Comparison of ENCODE assay signal across 8 cellular contexts in genomic region chr5:115626444-115626823, GRCh38. TPM values are rescaled to one million over a fixed set of nuclear protein-coding genes. Genes with fewer than 3 reads are reported as not detected.
A peak's percentile ranks its signal among the peaks of the same experiment; 100 is the strongest.
DNase-seq lines count a peak whose midpoint lies in the region; ATAC-seq, FAIRE-seq and TF ChIP-seq lines count a peak whose summit lies in the region.

No MANE protein-coding gene starts in this region.

- no peak overlapping the region for H3K4me3 Mint-ChIP-seq in CD14-positive monocyte
- peak overlapping the region; percentile 95 for H3K4me3 Mint-ChIP-seq in astrocyte (ENCODE audit: unreplicated experiment)

- H2AFZ ChIP-seq in astrocyte (ENCODE audit: low read depth, low read length) (peak overlapping the region; percentile 66), keratinocyte (ENCODE audit: control insufficient read depth, low read length) (peak overlapping the region; percentile 80)

- peak; percentile 24 for ATAC-seq in GM19463 (IDR thresholded peaks at IDR 0.05; ENCODE audit: unreplicated experiment)
- peak; percentile 26 for ATAC-seq in HG03460 (IDR thresholded peaks at IDR 0.05; ENCODE audit: unreplicated experiment)

- intact Hi-C loops in CD14-positive monocyte (cut with micrococcal nuclease), result loop anchor here (2.0 to 10.0 kb wide), 4 partner anchors 82 to 461 kb away; partner anchors contain the start of genes AP3S1 (in 2 of the 2), ATG12 (in 2 of the 2), COMMD10 (in 2 of the 2) and FEM1C (in 1 of the 2)

- H3K4me1 ChIP-seq in astrocyte (ENCODE audit: insufficient read depth, low read length), result peaks cover 11% of the 10 kb centered on the region
- peaks cover 9% of the 10 kb centered on the region for H3K4me1 ChIP-seq in keratinocyte (ENCODE audit: control insufficient read depth, extremely low read depth, insufficient read depth, low read length)

- no peak for FAIRE-seq in astrocyte (lab: Jason Lieb, UNC)
- no peak for FAIRE-seq in keratinocyte (lab: Jason Lieb, UNC)

- peaks cover 36% of the 10 kb centered on the region for H4K20me1 ChIP-seq in astrocyte (ENCODE audit: insufficient read depth, low read length)
- H4K20me1 ChIP-seq in keratinocyte (ENCODE audit: control insufficient read depth, extremely low read depth, insufficient read depth, low read length), result peaks cover 8% of the 10 kb centered on the region

- no peaks in the 10 kb centered on the region for H3K9me1 ChIP-seq in keratinocyte (ENCODE audit: control insufficient read depth, extremely low read depth, insufficient read depth, low read length)

- H3K27me3 Mint-ChIP-seq in CD14-positive monocyte (ENCODE audit: low read depth in 3 of 3), result no peaks in the 10 kb centered on the region
- H3K27me3 Mint-ChIP-seq in astrocyte (ENCODE audit: low read depth, unreplicated experiment), result no peaks in the 10 kb centered on the region

- H3K27ac ChIP-seq in astrocyte (ENCODE audit: low read depth, low read length), result peak overlapping the region; percentile 78
- peak overlapping the region; percentile 65 for H3K27ac ChIP-seq in keratinocyte (ENCODE audit: control insufficient read depth, insufficient read depth, low read length)
- peak overlapping the region; percentile 30 for H3K27ac ChIP-seq in temporal lobe (ENCODE audit: low read depth, low read length)

- H3K9me3 ChIP-seq in astrocyte (ENCODE audit: insufficient read depth, low read depth, low read length) (no peaks in the 10 kb centered on the region), keratinocyte (ENCODE audit: control insufficient read depth, low read depth, low read length) (no peaks in the 10 kb centered on the region)

- H3K9ac ChIP-seq in astrocyte (ENCODE audit: low read length) (peak overlapping the region; percentile 99), keratinocyte (ENCODE audit: control insufficient read depth, extremely low read depth, insufficient read depth, low read length) (peak overlapping the region; percentile 95)

- dilution Hi-C loops in keratinocyte (cut with MboI; ENCODE audit: extremely low pct_ligation_motif_present, low sequenced_read_pairs), result no loop called here

- H3K9me3 Mint-ChIP-seq in CD14-positive monocyte, result no peaks in the 10 kb centered on the region
- no peaks in the 10 kb centered on the region for H3K9me3 Mint-ChIP-seq in astrocyte (ENCODE audit: unreplicated experiment)

- no peaks in the 10 kb centered on the region for H3K27me3 ChIP-seq in astrocyte (ENCODE audit: insufficient read depth, low read length)
- H3K27me3 ChIP-seq in keratinocyte (ENCODE audit: control insufficient read depth, extremely low read depth, insufficient read depth, low read length), result no peaks in the 10 kb centered on the region

- H3K4me1 Mint-ChIP-seq in CD14-positive monocyte (peaks cover 19% of the 10 kb centered on the region), astrocyte (ENCODE audit: low read depth, unreplicated experiment) (peaks cover 13% of the 10 kb centered on the region)

- H3K79me2 ChIP-seq in astrocyte (ENCODE audit: insufficient read depth, low read length), result peaks cover 49% of the 10 kb centered on the region
- H3K79me2 ChIP-seq in keratinocyte (ENCODE audit: control insufficient read depth, insufficient read depth, low read length), result peaks cover 45% of the 10 kb centered on the region

- H3K36me3 ChIP-seq in astrocyte (ENCODE audit: insufficient read depth, low read length) (no peaks in the 10 kb centered on the region), keratinocyte (ENCODE audit: control insufficient read depth in 2 of 2, extremely low read depth in 1 of 2, insufficient read depth in 2 of 2, low read length in 2 of 2) (peaks cover 0 to 1% of the 10 kb centered on the region in 2 experiments)

- H3K27ac Mint-ChIP-seq in CD14-positive monocyte (peak overlapping the region in 6 of 7 donors; percentile 93 to 99 (median 98)), astrocyte (ENCODE audit: unreplicated experiment) (peak overlapping the region; percentile 99)

- peaks cover 5 to 11% of the 10 kb centered on the region in 2 donors for H3K36me3 Mint-ChIP-seq in CD14-positive monocyte
- H3K36me3 Mint-ChIP-seq in astrocyte (ENCODE audit: low read depth, unreplicated experiment), result no peaks in the 10 kb centered on the region

- DNase-seq in CD14-positive monocyte (ENCODE audit: low spot score), result no peak
- DNase-seq in astrocyte (ENCODE audit: low read depth), result peak; percentile 52
- DNase-seq in keratinocyte (ENCODE audit: low read depth, low spot score), result no peak
- no peak for DNase-seq in NCI-H2107 (lab: John Stamatoyannopoulos, UW)
- no peak for DNase-seq in NCI-H2171 treated with DMSO at 0.1 percent for 48 hours (lab: John Stamatoyannopoulos, UW)

- peak overlapping the region; percentile 98 for H3K4me2 ChIP-seq in astrocyte (ENCODE audit: low read length)
- peak overlapping the region; percentile 80 for H3K4me2 ChIP-seq in keratinocyte (ENCODE audit: control insufficient read depth, extremely low read depth, insufficient read depth, low read depth, low read length)

- no peak for TF ChIP-seq CTCF in CD14-positive monocyte (IDR thresholded peaks at IDR 0.05)
- no peak for TF ChIP-seq CTCF in astrocyte (IDR thresholded peaks at IDR 0.05; ENCODE audit: insufficient read depth, low read depth, low read length)
- no peak for TF ChIP-seq CTCF in keratinocyte (optimal IDR thresholded peaks at IDR 0.05 in 1 of 3, IDR thresholded peaks at IDR 0.05 in 1 of 3, conservative IDR thresholded peaks at IDR 0.05 in 1 of 3; ENCODE audit: extremely low read depth in 1 of 3, insufficient read depth in 2 of 3, low read length in 3 of 3)

- peak overlapping the region; percentile 96 for H3K4me3 ChIP-seq in astrocyte (ENCODE audit: insufficient read depth, low read depth, low read length)
- H3K4me3 ChIP-seq in keratinocyte (ENCODE audit: control insufficient read depth in 2 of 3, extremely low read depth in 1 of 3, insufficient read depth in 2 of 3, low read depth in 1 of 3, low read length in 3 of 3), result peak overlapping the region; percentile 72 to 95 (median 74)

RNA-seq across cellular contexts. Expression of gene TMED7, which starts 0.6 kb away (rescaled TPM):
- 10 to 100 TPM; 65.1 to 70.1 TPM for polyA plus RNA-seq in CD14-positive monocyte
- total RNA-seq in astrocyte, result 163 and 173 TPM in 2 replicates
- 38.2 to 77.9 TPM (median 58.8 TPM) in 3 replicates for polyA plus RNA-seq in keratinocyte
- polyA plus RNA-seq in keratinocyte (2011; ENCODE audit: low read depth), result 7.3 TPM
- polyA plus RNA-seq in keratinocyte (2011; cell fraction: cytosol; rRNA removed), result 33.0 and 45.2 TPM in 2 replicates
- polyA plus RNA-seq in keratinocyte (2011; cell fraction: nucleus; rRNA removed), result 55.0 and 55.1 TPM in 2 replicates
- 16.3 and 54.2 TPM in 2 replicates for polyA plus RNA-seq in keratinocyte (2012; ENCODE audit: low replicate concordance)
- polyA minus RNA-seq in keratinocyte, result 13.9 to 80.3 TPM (median 39.7 TPM) in 3 replicates
- 46.0 TPM for polyA minus RNA-seq in keratinocyte (2011; cell fraction: cytosol; rRNA and poly(A)+ RNA removed)
- polyA minus RNA-seq in keratinocyte (2011; cell fraction: nucleus; rRNA and poly(A)+ RNA removed), result 58.1 and 84.2 TPM in 2 replicates
- total RNA-seq in temporal lobe, result 72.3 TPM

RNA-seq across cellular contexts. Expression of gene TICAM2, which starts 24.2 kb away (rescaled TPM):
- polyA plus RNA-seq in CD14-positive monocyte (10 to 100 TPM; 14.6 to 25.1 TPM), keratinocyte (0.06 TPM in 1 of 3 replicates, not detected in the others)
- total RNA-seq in astrocyte (6.7 and 6.8 TPM in 2 replicates), temporal lobe (0.49 TPM)
- polyA plus RNA-seq in keratinocyte (2011; ENCODE audit: low read depth), result not detected
- not detected in 2 replicates for polyA plus RNA-seq in keratinocyte (2011; cell fraction: cytosol; rRNA removed)
- not detected in 2 replicates for polyA plus RNA-seq in keratinocyte (2011; cell fraction: nucleus; rRNA removed)
- 0.21 and 0.23 TPM in 2 replicates for polyA plus RNA-seq in keratinocyte (2012; ENCODE audit: low replicate concordance)
- polyA minus RNA-seq in keratinocyte, result not detected in 3 replicates
- not detected for polyA minus RNA-seq in keratinocyte (2011; cell fraction: cytosol; rRNA and poly(A)+ RNA removed)
- polyA minus RNA-seq in keratinocyte (2011; cell fraction: nucleus; rRNA and poly(A)+ RNA removed), result 0.42 and 1.2 TPM in 2 replicates
